ENCODE assay signal across 11 cellular contexts in genomic region chr11:83711035-83711630, GRCh38.
"Had no signal": no experiment of that assay in that cellular context is flagged by ENCODE, and none has a peak within 500 bp of the region (broad histone marks: within the 10 kb centered on the region; RNA-seq: fewer than 3 reads in every experiment).

No MANE protein-coding gene starts in this region.

- H3K4me3 ChIP-seq: lower lobe of right lung, skin epidermis had no signal

- H2AFZ ChIP-seq: parathyroid adenoma had no signal

- H3K4me1 ChIP-seq: lower lobe of right lung had no signal

- H3K27ac ChIP-seq: lower lobe of right lung, parathyroid adenoma, skin epidermis had no signal

- H3K9me3 ChIP-seq: lower lobe of right lung had no signal

- H3K36me3 ChIP-seq: lower lobe of right lung had no signal

- H3K9ac ChIP-seq: parathyroid adenoma had no signal

- DNase-seq: activated CD4-positive, alpha-beta T cell treated with anti-CD3 and anti-CD28 coated beads, Interleukin-2, amount 10 ng/mL, durations not matched to agents 7 days and 5 days; activated CD4-positive, CD25-positive, alpha-beta regulatory T cell; activated effector memory CD4-positive, alpha-beta T cell treated with Interleukin-2 at 50 U/mL for 16 hours; amygdala; lower lobe of right lung; naive thymus-derived CD4-positive, alpha-beta T cell; retina; substantia nigra; T-helper 17 cell had no signal

- ATAC-seq: lower lobe of right lung; naive thymus-derived CD4-positive, alpha-beta T cell; T-helper 17 cell had no signal

- H3K79me2 ChIP-seq: parathyroid adenoma had no signal
